ENCODE assay signal across 8 cellular contexts in the genomic region with DNA sequence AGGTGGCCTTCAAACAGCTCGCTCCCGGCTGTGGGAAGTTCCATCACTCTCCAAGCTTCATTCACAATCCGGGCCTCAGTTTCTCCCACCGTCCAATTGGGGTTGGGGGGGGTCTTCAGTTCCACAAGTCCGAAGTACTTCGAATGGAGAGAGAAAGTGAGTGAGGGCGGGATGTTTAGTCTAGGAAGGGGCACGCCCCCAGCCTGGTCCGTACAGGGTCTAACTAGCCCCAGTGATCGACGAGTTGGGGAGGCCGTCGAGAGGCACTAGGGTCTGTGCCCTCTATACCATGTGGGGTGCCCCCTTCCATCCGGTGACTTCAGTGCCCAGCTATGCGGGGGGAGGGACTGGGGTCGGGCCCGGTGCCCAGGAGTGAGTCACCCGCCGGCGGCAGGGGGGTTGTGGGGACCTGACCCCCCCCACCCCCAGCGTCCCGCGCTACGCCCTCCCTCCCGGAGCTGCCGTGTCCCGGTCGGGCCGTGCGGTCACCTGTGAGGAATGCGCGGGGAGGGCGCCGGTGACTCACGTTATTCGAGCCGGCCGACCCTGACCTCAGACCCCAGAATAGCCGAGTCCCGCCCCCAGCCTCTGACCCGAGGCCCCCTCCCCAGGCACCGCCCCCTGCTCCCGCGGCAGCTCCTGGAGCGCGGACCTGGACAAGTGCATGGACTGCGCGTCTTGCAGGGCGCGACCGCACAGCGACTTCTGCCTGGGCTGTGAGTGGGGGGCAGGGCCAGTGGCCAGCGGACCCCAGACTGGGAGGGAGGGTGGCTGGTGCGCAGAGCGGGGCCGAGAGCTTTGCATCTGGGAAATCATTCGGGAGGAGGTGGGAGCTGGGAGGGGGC. TPM values are rescaled to one million over a fixed set of nuclear protein-coding genes. Genes with fewer than 3 reads are reported as not detected.
DNase-seq lines count a peak whose midpoint lies in the region; ATAC-seq and TF ChIP-seq lines count a peak whose summit lies in the region.

No MANE protein-coding gene starts in this region.

- peak overlapping the region; percentile 56 for H3K4me3 ChIP-seq in GM06990 (replicated peaks; ENCODE audit: low read depth, low read length)
- peak overlapping the region; percentile 74 for H3K4me3 ChIP-seq in fibroblast of mammary gland (ENCODE audit: control insufficient read depth, low read depth, low read length)
- peak overlapping the region; percentile 98 for H3K4me3 ChIP-seq in thoracic aorta

- POLR2A ChIA-PET in naive thymus-derived CD8-positive, alpha-beta T cell (lab: Charles Lee), result interaction anchor here (0.5 to 15.2 kb wide), 10 partner anchors 9 to 483 kb away, joined by 3 to 170 read pairs (median 5); a partner anchor contains a TSS

- DNase-seq in GM06990 (ENCODE audit: extremely low read depth, insufficient read length), result no peak
- DNase-seq in NCI-H69 (lab: John Stamatoyannopoulos, UW), result peak; percentile 73
- DNase-seq in fibroblast of mammary gland (ENCODE audit: low read depth), result peak; percentile 82
- peak in 7 of 10 donors; percentile 38 to 82 (median 60) for DNase-seq in naive thymus-derived CD8-positive, alpha-beta T cell
- DNase-seq in thoracic aorta (ENCODE audit: low spot score), result peak; percentile 76
- DNase-seq in inferior parietal cortex (ENCODE audit: extremely low spot score), result no peak

- H3K27me3 ChIP-seq in GM06990 (replicated peaks; ENCODE audit: control insufficient read depth, insufficient read depth, low read length) (no peaks in the 10 kb centered on the region; the same call in 1 of the 2 replicates), thoracic aorta (replicated peaks; ENCODE audit: insufficient read depth) (no peaks in the 10 kb centered on the region)

- peak overlapping the region; percentile 94 to 100 for H3K27ac ChIP-seq in thoracic aorta

- TF ChIP-seq CTCF in GM06990 (IDR thresholded peaks at IDR 0.05; ENCODE audit: insufficient read depth, low read length, poor library complexity, severe bottlenecking) (no peak), fibroblast of mammary gland (conservative IDR thresholded peaks at IDR 0.05; ENCODE audit: control insufficient read depth, insufficient read depth, low read depth, low read length) (no peak), thoracic aorta (IDR thresholded peaks at IDR 0.05) (no peak)

- ATAC-seq in activated T-helper 17 cell treated with anti-CD3 and anti-CD28 coated beads, Interleukin-2, amount 50 U/mL, for 72 hours (replicated peaks), result peak; percentile 5
- peak in 1 of 2 donors; percentile 31 for ATAC-seq in naive thymus-derived CD8-positive, alpha-beta T cell
- ATAC-seq in thoracic aorta (ENCODE audit: insufficient number of reproducible peaks, low FRiP score, low read depth), result peak; percentile 52
- no peak for ATAC-seq in GM18502 (IDR thresholded peaks at IDR 0.05; ENCODE audit: poor library complexity, unreplicated experiment)

- no peaks in the 10 kb centered on the region for H3K9me3 Mint-ChIP-seq in activated T-helper 17 cell treated with anti-CD3 and anti-CD28 coated beads, Interleukin-2, amount 50 U/mL, for 72 hours
- H3K9me3 Mint-ChIP-seq in naive thymus-derived CD8-positive, alpha-beta T cell, result no peaks in the 10 kb centered on the region

- H3K36me3 Mint-ChIP-seq in activated T-helper 17 cell treated with anti-CD3 and anti-CD28 coated beads, Interleukin-2, amount 50 U/mL, for 72 hours (ENCODE audit: low read depth), result peaks cover 41% of the 10 kb centered on the region
- H3K36me3 Mint-ChIP-seq in naive thymus-derived CD8-positive, alpha-beta T cell, result peaks cover 0 to 3% (median 0%) of the 10 kb centered on the region in 3 donors

- H3K27ac Mint-ChIP-seq in activated T-helper 17 cell treated with anti-CD3 and anti-CD28 coated beads, Interleukin-2, amount 50 U/mL, for 72 hours, result peak overlapping the region; percentile 90
- peak overlapping the region in 9 of 10 donors; percentile 72 to 99 (median 90) for H3K27ac Mint-ChIP-seq in naive thymus-derived CD8-positive, alpha-beta T cell

- no peaks in the 10 kb centered on the region for H3K9me3 ChIP-seq in thoracic aorta

- H3K4me1 ChIP-seq in thoracic aorta (ENCODE audit: control insufficient read depth in 1 of 2, low read depth in 2 of 2), result peaks cover 0 to 39% of the 10 kb centered on the region in 2 donors

- H3K36me3 ChIP-seq in GM06990 (ENCODE audit: control insufficient read depth, insufficient read depth, low read length), result no peaks in the 10 kb centered on the region; the same call in none of the 2 replicates
- H3K36me3 ChIP-seq in thoracic aorta, result peaks cover 2% of the 10 kb centered on the region

- H3K27me3 Mint-ChIP-seq in activated T-helper 17 cell treated with anti-CD3 and anti-CD28 coated beads, Interleukin-2, amount 50 U/mL, for 72 hours, result no peaks in the 10 kb centered on the region
- H3K27me3 Mint-ChIP-seq in naive thymus-derived CD8-positive, alpha-beta T cell, result peaks cover 0 to 4% (median 1%) of the 10 kb centered on the region in 5 donors

- peak overlapping the region; percentile 82 for H3K4me3 Mint-ChIP-seq in activated T-helper 17 cell treated with anti-CD3 and anti-CD28 coated beads, Interleukin-2, amount 50 U/mL, for 72 hours
- H3K4me3 Mint-ChIP-seq in naive thymus-derived CD8-positive, alpha-beta T cell, result peak overlapping the region; percentile 74 to 97 (median 86)

- H3K4me1 Mint-ChIP-seq in activated T-helper 17 cell treated with anti-CD3 and anti-CD28 coated beads, Interleukin-2, amount 50 U/mL, for 72 hours, result peaks cover 23% of the 10 kb centered on the region
- H3K4me1 Mint-ChIP-seq in naive thymus-derived CD8-positive, alpha-beta T cell, result peaks cover 23 to 61% (median 56%) of the 10 kb centered on the region in 4 donors

RNA-seq across cellular contexts. Expression of a gene that starts 0.7 kb away (rescaled TPM):
- total RNA-seq in activated T-helper 17 cell treated with anti-CD3 and anti-CD28 coated beads, Interleukin-2, amount 50 U/mL, for 72 hours, result 10 to 100 TPM in 1 of 2 donors, 1 to 10 TPM in 1; 9.7 to 11.9 TPM
- under 1 TPM in 1 of 2 experiments, not detected in 1; 0.57 TPM for total RNA-seq in naive thymus-derived CD8-positive, alpha-beta T cell
- polyA plus RNA-seq in naive thymus-derived CD8-positive, alpha-beta T cell, result under 1 TPM in 1 of 3 donors, not detected in 2; 0.33 TPM
- 100 to 1,000 TPM; 274 to 461 TPM for total RNA-seq in thoracic aorta

RNA-seq across cellular contexts. Expression of a gene that starts 2.8 kb away (rescaled TPM):
- not detected for total RNA-seq in activated T-helper 17 cell treated with anti-CD3 and anti-CD28 coated beads, Interleukin-2, amount 50 U/mL, for 72 hours
- total RNA-seq in naive thymus-derived CD8-positive, alpha-beta T cell, result not detected
- not detected for polyA plus RNA-seq in naive thymus-derived CD8-positive, alpha-beta T cell
- total RNA-seq in thoracic aorta, result not detected

RNA-seq across cellular contexts. Expression of a gene that starts 2.9 kb away (rescaled TPM):
- total RNA-seq in activated T-helper 17 cell treated with anti-CD3 and anti-CD28 coated beads, Interleukin-2, amount 50 U/mL, for 72 hours, result 10 to 100 TPM; 28.2 to 46.0 TPM
- 10 to 100 TPM; 14.0 to 15.1 TPM for total RNA-seq in naive thymus-derived CD8-positive, alpha-beta T cell
- polyA plus RNA-seq in naive thymus-derived CD8-positive, alpha-beta T cell, result 10 to 100 TPM; 13.1 to 16.5 (median 16.5) TPM
- 100 to 1,000 TPM in 1 of 2 donors, 10 to 100 TPM in 1; 19.9 to 120 TPM for total RNA-seq in thoracic aorta

RNA-seq across cellular contexts. Expression of a gene that starts 3.0 kb away (rescaled TPM):
- total RNA-seq in activated T-helper 17 cell treated with anti-CD3 and anti-CD28 coated beads, Interleukin-2, amount 50 U/mL, for 72 hours, result 10 to 100 TPM; 49.8 to 68.1 TPM
- 10 to 100 TPM; 24.2 to 24.9 TPM for total RNA-seq in naive thymus-derived CD8-positive, alpha-beta T cell
- polyA plus RNA-seq in naive thymus-derived CD8-positive, alpha-beta T cell, result 10 to 100 TPM; 45.2 to 59.0 (median 58.8) TPM
- total RNA-seq in thoracic aorta, result 10 to 100 TPM; 19.0 to 24.7 TPM

RNA-seq across cellular contexts. Expression of a gene that starts 8.1 kb away (rescaled TPM):
- under 1 TPM in 1 of 2 donors, not detected in 1; 0.15 TPM for total RNA-seq in activated T-helper 17 cell treated with anti-CD3 and anti-CD28 coated beads, Interleukin-2, amount 50 U/mL, for 72 hours
- total RNA-seq in naive thymus-derived CD8-positive, alpha-beta T cell, result not detected
- polyA plus RNA-seq in naive thymus-derived CD8-positive, alpha-beta T cell, result not detected
- total RNA-seq in thoracic aorta, result 1 to 10 TPM in 1 of 2 donors, not detected in 1; 1.5 TPM

Comparison
In these comparisons a context has a peak if more than half of its experiments do, and no peak if none do; other contexts are left out.
1. DNase-seq: peak in NCI-H69 (single experiment), fibroblast of mammary gland (single experiment), naive thymus-derived CD8-positive, alpha-beta T cell (7 of 10) and thoracic aorta (single experiment); none in GM06990 (single experiment) and inferior parietal cortex (single experiment).
2. RNA of a gene that starts 0.7 kb away (total RNA-seq): 274 to 461 TPM in thoracic aorta; 9.7 to 11.9 TPM in activated T-helper 17 cell treated with anti-CD3 and anti-CD28 coated beads, Interleukin-2, amount 50 U/mL, for 72 hours and 0.57 TPM in naive thymus-derived CD8-positive, alpha-beta T cell; every median in the first group is over 10 times any median in the second.
3. Peak in every context shown above with its lines, with median percentiles within 50 percentile points of each other: H3K4me3 ChIP-seq.